Comparison of ENCODE assay signal across 17 cellular contexts in genomic region chr22:37672920-37673453, GRCh38. TPM values are rescaled to one million over a fixed set of nuclear protein-coding genes. Genes with fewer than 3 reads are reported as not detected.
DNase-seq lines count a peak whose midpoint lies in the region; ATAC-seq and TF ChIP-seq lines count a peak whose summit lies in the region.
"Had no signal": no experiment of that assay in that cellular context is flagged by ENCODE, and none has a peak within 500 bp of the region (broad histone marks: within the 10 kb centered on the region; RNA-seq: fewer than 3 reads in every experiment).

No MANE protein-coding gene starts in this region.

- no peak overlapping the region for H3K4me3 Mint-ChIP-seq in activated naive CD4-positive, alpha-beta T cell treated with anti-CD3 and anti-CD28 coated beads for 36 hours
- H3K4me3 Mint-ChIP-seq in T-helper 17 cell = no peak overlapping the region
- no peak overlapping the region for H3K4me3 Mint-ChIP-seq in memory B cell

- TF ChIP-seq POLR2A in transverse colon (IDR thresholded peaks at IDR 0.05) = no peak
- TF ChIP-seq POLR2A in GM18505 (IDR thresholded peaks at IDR 0.05; ENCODE audit: borderline replicate concordance, extremely low read depth, insufficient read depth, insufficient read length) = no peak

- in situ Hi-C loops in transverse colon (cut with MboI; ENCODE audit: low pct_ligation_motif_present in 1 of 4, low pct_unique_long_range_greater_than_20kb in 1 of 4, low sequenced_read_pairs in 3 of 4) = no loop called here

- H3K9me3 Mint-ChIP-seq in activated naive CD4-positive, alpha-beta T cell treated with anti-CD3 and anti-CD28 coated beads for 36 hours = no peaks in the 10 kb centered on the region
- no peaks in the 10 kb centered on the region for H3K9me3 Mint-ChIP-seq in memory B cell
- H3K9me3 Mint-ChIP-seq: nephron had no signal

- no peak for TF ChIP-seq EP300 in transverse colon (IDR thresholded peaks at IDR 0.05; ENCODE audit: low read depth)

- no peaks in the 10 kb centered on the region for H3K36me3 Mint-ChIP-seq in activated naive CD4-positive, alpha-beta T cell treated with anti-CD3 and anti-CD28 coated beads for 36 hours (ENCODE audit: low read depth)
- peaks cover 2% of the 10 kb centered on the region for H3K36me3 Mint-ChIP-seq in T-helper 17 cell (ENCODE audit: low read depth)
- no peaks in the 10 kb centered on the region for H3K36me3 Mint-ChIP-seq in memory B cell

- peak; percentile 31 for DNase-seq in activated naive CD4-positive, alpha-beta T cell treated with anti-CD3 and anti-CD28 coated beads for 36 hours
- DNase-seq in activated naive CD4-positive, alpha-beta T cell treated with Interleukin-2 at 50 U/mL for 16 hours = no peak
- DNase-seq in T-helper 17 cell (no peak), memory B cell (ENCODE audit: low spot score in 2 of 2) (no peak), transverse colon (peak; percentile 49), cerebellum (ENCODE audit: low spot score) (no peak)
- DNase-seq: ACHN, brain microvascular endothelial cell, glutamatergic neuron, NCI-H1694 treated with DMSO at 0.1 percent for 48 hours, NCI-H82, thyroid gland, WERI-Rb-1 had no signal

- no peaks in the 10 kb centered on the region for H3K36me3 ChIP-seq in transverse colon
- H3K36me3 ChIP-seq: thyroid gland had no signal

- 55% methylated on average over 10 of the region's 11 CpGs; no CpG with 5 or more reads in 1 of the 2 donors for WGBS in transverse colon (ENCODE audit: low coverage in 1 of 2), 2 donors

- intact Hi-C loops in activated naive CD4-positive, alpha-beta T cell treated with anti-CD3 and anti-CD28 coated beads for 36 hours (cut with micrococcal nuclease) = loop anchor here (10.0 kb wide), 1 partner anchor 438 kb away; no protein-coding TSS in a partner anchor
- intact Hi-C loops in transverse colon (cut with DNase I; ENCODE audit: low total_unique reads) = no loop called here

- H3K27ac ChIP-seq in transverse colon = peak overlapping the region; percentile 89 to 96 (median 94)
- H3K27ac ChIP-seq: brain microvascular endothelial cell, SJSA1, thyroid gland, WERI-Rb-1 had no signal

- no peak overlapping the region for H3K27ac Mint-ChIP-seq in activated naive CD4-positive, alpha-beta T cell treated with anti-CD3 and anti-CD28 coated beads for 36 hours
- H3K27ac Mint-ChIP-seq in T-helper 17 cell = peak overlapping the region; percentile 95
- H3K27ac Mint-ChIP-seq in memory B cell = peak overlapping the region; percentile 62

- TF ChIP-seq CTCF in transverse colon (IDR thresholded peaks at IDR 0.05) = no peak

- CTCF ChIA-PET in activated naive CD4-positive, alpha-beta T cell treated with anti-CD3 and anti-CD28 coated beads for 36 hours (lab: Charles Lee) = interaction anchor here (2.0 to 15.6 kb wide), 2 partner anchors 11 to 30 kb away, joined by 5 to 260 read pairs; partner anchors contain the start of gene SH3BP1

- H3K4me1 Mint-ChIP-seq in activated naive CD4-positive, alpha-beta T cell treated with anti-CD3 and anti-CD28 coated beads for 36 hours (ENCODE audit: low read depth) = peaks cover 60% of the 10 kb centered on the region
- H3K4me1 Mint-ChIP-seq in T-helper 17 cell (peaks cover 37% of the 10 kb centered on the region), memory B cell (peaks cover 27% of the 10 kb centered on the region)

- H3K27me3 ChIP-seq in transverse colon = no peaks in the 10 kb centered on the region
- H3K27me3 ChIP-seq: brain microvascular endothelial cell, SJSA1, thyroid gland had no signal

- H3K4me3 ChIP-seq in transverse colon = no peak overlapping the region
- H3K4me3 ChIP-seq: SJSA1, thyroid gland had no signal

- no peaks in the 10 kb centered on the region for H3K9me3 ChIP-seq in T-helper 17 cell (ENCODE audit: control insufficient read depth, low read length, poor library complexity, severe bottlenecking)
- H3K9me3 ChIP-seq in transverse colon = no peaks in the 10 kb centered on the region
- H3K9me3 ChIP-seq: SJSA1, thyroid gland had no signal

- peaks cover 34 to 66% (median 51%) of the 10 kb centered on the region in 4 donors for H3K4me1 ChIP-seq in transverse colon

- ATAC-seq in T-helper 17 cell (no peak), memory B cell (ENCODE audit: low read depth) (no peak), GM21529 (IDR thresholded peaks at IDR 0.05; ENCODE audit: unreplicated experiment) (no peak), GM18505 (IDR thresholded peaks at IDR 0.05; ENCODE audit: unreplicated experiment) (no peak)

- H3K27me3 Mint-ChIP-seq in activated naive CD4-positive, alpha-beta T cell treated with anti-CD3 and anti-CD28 coated beads for 36 hours (ENCODE audit: low read depth) = no peaks in the 10 kb centered on the region
- H3K27me3 Mint-ChIP-seq in T-helper 17 cell (no peaks in the 10 kb centered on the region), memory B cell (no peaks in the 10 kb centered on the region)

RNA-seq across cellular contexts. Expression of gene LGALS1, which starts 2.4 kb away (rescaled TPM):
- 10 to 100 TPM; 62.7 to 70.2 TPM for total RNA-seq in activated naive CD4-positive, alpha-beta T cell treated with anti-CD3 and anti-CD28 coated beads for 36 hours
- total RNA-seq in T-helper 17 cell (100 to 1,000 TPM; 152 to 154 TPM), transverse colon (100 to 1,000 TPM; 196 to 558 (median 224) TPM), cerebellum (152 TPM)

RNA-seq across cellular contexts. Expression of gene NOL12, which starts 13.2 kb away (rescaled TPM):
- total RNA-seq in activated naive CD4-positive, alpha-beta T cell treated with anti-CD3 and anti-CD28 coated beads for 36 hours = 10 to 100 TPM; 26.7 to 30.4 TPM
- 10 to 100 TPM; 26.2 to 34.8 TPM for total RNA-seq in T-helper 17 cell
- total RNA-seq in transverse colon = 100 to 1,000 TPM in 1 of 4 donors, 10 to 100 TPM in 3; 44.1 to 143 (median 57.2) TPM
- 11.3 TPM for total RNA-seq in cerebellum

RNA-seq across cellular contexts. Expression of gene PDXP, which starts 14.5 kb away (rescaled TPM):
- total RNA-seq in activated naive CD4-positive, alpha-beta T cell treated with anti-CD3 and anti-CD28 coated beads for 36 hours = 10 to 100 TPM; 17.4 to 19.2 TPM
- total RNA-seq in T-helper 17 cell (1 to 10 TPM; 2.6 to 3.0 TPM), transverse colon (100 to 1,000 TPM in 1 of 4 donors, 10 to 100 TPM in 3; 28.9 to 126 (median 50.7) TPM), cerebellum (34.0 TPM)

RNA-seq across cellular contexts. Expression of gene TRIOBP, which starts 23.9 kb away (rescaled TPM):
- 10 to 100 TPM; 17.5 to 18.8 TPM for total RNA-seq in activated naive CD4-positive, alpha-beta T cell treated with anti-CD3 and anti-CD28 coated beads for 36 hours
- 10 to 100 TPM; 14.3 to 18.8 TPM for total RNA-seq in T-helper 17 cell
- total RNA-seq in transverse colon = 100 to 1,000 TPM; 121 to 265 (median 129) TPM
- 28.5 TPM for total RNA-seq in cerebellum

RNA-seq across cellular contexts. Expression of gene SH3BP1, which starts 33.5 kb away (rescaled TPM):
- 10 to 100 TPM; 45.9 to 51.0 TPM for total RNA-seq in activated naive CD4-positive, alpha-beta T cell treated with anti-CD3 and anti-CD28 coated beads for 36 hours
- 10 to 100 TPM; 79.7 to 97.5 TPM for total RNA-seq in T-helper 17 cell
- total RNA-seq in transverse colon = 100 to 1,000 TPM in 2 of 4 donors, 10 to 100 TPM in 2; 53.1 to 158 (median 84.7) TPM
- total RNA-seq in cerebellum = 1.4 TPM

Comparison
In these comparisons a context has a peak if more than half of its experiments do, and no peak if none do; other contexts are left out.
1. DNase-seq: peak in activated naive CD4-positive, alpha-beta T cell treated with anti-CD3 and anti-CD28 coated beads for 36 hours (single experiment) and transverse colon (single experiment); none in activated naive CD4-positive, alpha-beta T cell treated with Interleukin-2 at 50 U/mL for 16 hours (single experiment), T-helper 17 cell (0 of 3), memory B cell (0 of 2) and cerebellum (single experiment).